1 cellular context compared by ENCODE assay signal in the genomic region with DNA sequence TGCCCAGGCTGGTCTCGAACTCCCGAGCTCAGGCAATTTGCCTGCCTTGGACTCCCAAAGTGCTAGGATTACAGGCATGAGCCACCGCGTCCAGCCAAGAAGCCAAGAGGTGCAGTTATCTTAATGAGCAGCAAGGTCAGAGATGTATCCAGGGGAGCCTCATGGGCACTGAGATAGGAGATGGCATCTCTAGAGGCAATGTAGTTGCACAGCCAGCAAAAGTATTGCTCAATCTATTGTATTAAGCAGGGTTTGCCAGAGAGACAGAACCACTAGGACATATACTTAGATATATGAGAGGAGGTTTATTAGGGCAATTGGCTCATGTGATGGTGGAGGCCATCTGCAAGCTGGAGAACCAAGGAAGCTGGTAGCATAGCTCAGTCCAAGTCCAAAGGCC.
A peak's percentile ranks its signal among the peaks of the same experiment; 100 is the strongest.
TF ChIP-seq lines count a peak whose summit lies in the region.

No MANE protein-coding gene starts in this region.

TF ChIP-seq in IMR-90, 13 proteins besides CTCF, POLR2A, EP300 and RAD21:
- no peak for TF ChIP-seq MXI1 (IDR thresholded peaks at IDR 0.05; ENCODE audit: borderline replicate concordance, low read depth, low read length)
- TF ChIP-seq SMC3 (IDR thresholded peaks at IDR 0.05; ENCODE audit: low read depth, low read length), result no peak
- no peak for TF ChIP-seq BHLHE40 (IDR thresholded peaks at IDR 0.05; ENCODE audit: low read depth, low read length)
- TF ChIP-seq CEBPB (IDR thresholded peaks at IDR 0.05; ENCODE audit: low read depth, low read length), result peak; percentile 24; the same call in 1 of the 2 replicates
- TF ChIP-seq MAFK (IDR thresholded peaks at IDR 0.05; ENCODE audit: low read depth, low read length), result no peak
- no peak for TF ChIP-seq RFX5 (IDR thresholded peaks at IDR 0.05; ENCODE audit: low read depth, low read length)
